ENCODE assay signal across 10 cellular contexts in the genomic region with DNA sequence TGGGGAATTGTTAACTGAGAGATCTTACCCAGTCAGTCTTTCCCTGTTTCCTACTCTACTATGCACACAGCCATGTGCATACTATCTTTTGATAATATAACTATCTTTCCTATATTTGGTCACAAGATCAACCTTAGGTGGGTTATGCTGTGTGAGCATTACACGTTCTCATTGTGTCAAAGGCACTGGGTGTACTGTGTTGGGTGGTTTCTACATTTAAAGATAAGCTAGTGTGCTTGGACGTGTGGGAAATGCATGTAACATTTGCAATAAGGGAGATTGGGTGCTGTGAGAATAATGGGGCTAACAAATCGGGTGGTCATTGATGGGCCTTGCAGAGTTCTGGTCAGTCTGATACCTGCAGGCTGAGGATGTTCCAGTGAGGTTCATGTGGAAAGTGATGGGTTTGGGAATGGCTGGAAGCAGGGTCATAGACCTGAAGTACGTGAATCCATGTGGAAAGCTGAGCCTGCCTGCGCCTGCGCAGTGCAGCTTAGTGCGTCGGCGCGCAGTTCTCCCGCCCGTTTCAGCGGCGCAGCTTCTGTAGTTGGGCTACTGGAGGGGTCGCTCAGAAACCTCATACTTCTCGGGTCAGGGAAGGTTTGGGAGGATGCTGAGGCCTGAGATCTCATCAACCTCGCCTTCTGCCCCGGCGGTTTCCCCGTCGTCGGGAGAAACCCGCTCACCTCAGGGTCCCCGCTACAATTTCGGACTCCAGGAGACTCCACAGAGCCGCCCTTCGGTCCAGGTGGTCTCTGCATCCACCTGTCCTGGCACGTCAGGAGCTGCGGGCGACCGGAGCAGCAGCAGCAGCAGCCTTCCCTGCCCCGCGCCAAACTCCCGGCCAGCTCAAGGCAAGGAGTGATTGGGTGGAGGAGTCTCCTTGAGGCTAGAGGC. TPM values are rescaled to one million over a fixed set of nuclear protein-coding genes. Genes with fewer than 3 reads are reported as not detected.
DNase-seq lines count a peak whose midpoint lies in the region; ATAC-seq and TF ChIP-seq lines count a peak whose summit lies in the region.
"Had no signal": no experiment of that assay in that cellular context is flagged by ENCODE, and none has a peak within 500 bp of the region (broad histone marks: within the 10 kb centered on the region; RNA-seq: fewer than 3 reads in every experiment).

A gene (plus strand): TSS at position 507 of the 897 bp plus-strand sequence. CDS start 104 bp downstream, at position 611.

- CTCF ChIA-PET in activated naive CD4-positive, alpha-beta T cell treated with anti-CD3 and anti-CD28 coated beads for 36 hours (lab: Charles Lee) = interaction anchor here (0.6 to 1.5 kb wide), 2 partner anchors 11 to 320 kb away, joined by 3 to 4 read pairs; a partner anchor contains a TSS

- DNase-seq in GM06990 (ENCODE audit: extremely low read depth, insufficient read length) (peak; percentile 68), neural crest cell (ENCODE audit: low read depth, low spot score) (no peak), NK-92 (lab: John Stamatoyannopoulos, UW; ENCODE audit: unreplicated experiment) (no peak), NOMO-1 treated with dmso at 0.1 percent for 144 hours (lab: John Stamatoyannopoulos, UW; ENCODE audit: unreplicated experiment) (no peak)
- no peak for DNase-seq in activated naive CD4-positive, alpha-beta T cell treated with anti-CD3 and anti-CD28 coated beads for 36 hours
- DNase-seq: cortex of kidney, midbrain had no signal

- H3K4me3 Mint-ChIP-seq in activated naive CD4-positive, alpha-beta T cell treated with anti-CD3 and anti-CD28 coated beads for 36 hours = no peak within 1 kb of the TSS
- H3K4me3 Mint-ChIP-seq in neural crest cell = peak within 1 kb of the TSS; percentile 21

- H3K4me3 ChIP-seq in GM06990 (replicated peaks; ENCODE audit: low read depth, low read length) = no peak within 1 kb of the TSS

- H3K9me3 Mint-ChIP-seq in activated naive CD4-positive, alpha-beta T cell treated with anti-CD3 and anti-CD28 coated beads for 36 hours = no peaks in the 10 kb centered on the region
- no peaks in the 10 kb centered on the region for H3K9me3 Mint-ChIP-seq in neural crest cell

- no peaks in the 10 kb centered on the region for H3K27me3 Mint-ChIP-seq in activated naive CD4-positive, alpha-beta T cell treated with anti-CD3 and anti-CD28 coated beads for 36 hours (ENCODE audit: low read depth)
- no peaks in the 10 kb centered on the region for H3K27me3 Mint-ChIP-seq in neural crest cell (ENCODE audit: low read depth)

- H3K36me3 Mint-ChIP-seq in activated naive CD4-positive, alpha-beta T cell treated with anti-CD3 and anti-CD28 coated beads for 36 hours (ENCODE audit: low read depth) = peaks cover 35% of the 10 kb centered on the region
- peaks cover 28% of the 10 kb centered on the region for H3K36me3 Mint-ChIP-seq in neural crest cell (ENCODE audit: low read depth)

- peak within 1 kb of the TSS; percentile 46 for H3K27ac Mint-ChIP-seq in activated naive CD4-positive, alpha-beta T cell treated with anti-CD3 and anti-CD28 coated beads for 36 hours
- no peak within 1 kb of the TSS for H3K27ac Mint-ChIP-seq in neural crest cell (ENCODE audit: unreplicated experiment)

- peak; percentile 29 for ATAC-seq in HG03432 (IDR thresholded peaks at IDR 0.05; ENCODE audit: unreplicated experiment)
- no peak for ATAC-seq in GM21576 (IDR thresholded peaks at IDR 0.05; ENCODE audit: unreplicated experiment)
- no peak for ATAC-seq in HG02870 (IDR thresholded peaks at IDR 0.05; ENCODE audit: unreplicated experiment)

- TF ChIP-seq CTCF in GM06990 (IDR thresholded peaks at IDR 0.05; ENCODE audit: insufficient read depth, low read length, poor library complexity, severe bottlenecking) (no peak), neural crest cell (conservative IDR thresholded peaks at IDR 0.05) (no peak)

- H3K36me3 ChIP-seq in GM06990 (ENCODE audit: control insufficient read depth, insufficient read depth, low read length) = peaks cover 15% of the 10 kb centered on the region

- no peaks in the 10 kb centered on the region for H3K27me3 ChIP-seq in GM06990 (replicated peaks; ENCODE audit: control insufficient read depth, insufficient read depth, low read length)

- H3K4me1 Mint-ChIP-seq in activated naive CD4-positive, alpha-beta T cell treated with anti-CD3 and anti-CD28 coated beads for 36 hours (ENCODE audit: low read depth) = peaks cover 18% of the 10 kb centered on the region
- H3K4me1 Mint-ChIP-seq in neural crest cell = peaks cover 11% of the 10 kb centered on the region

- intact Hi-C loops in activated naive CD4-positive, alpha-beta T cell treated with anti-CD3 and anti-CD28 coated beads for 36 hours (cut with micrococcal nuclease) = no loop called here

RNA-seq across cellular contexts. Expression of the gene that starts here (rescaled TPM):
- under 1 TPM; 0.14 to 0.27 TPM for total RNA-seq in activated naive CD4-positive, alpha-beta T cell treated with anti-CD3 and anti-CD28 coated beads for 36 hours
- total RNA-seq in neural crest cell = 0.34 and 0.56 TPM in 2 replicates
